Comparison of ENCODE assay signal across 28 cellular contexts in the genomic region with DNA sequence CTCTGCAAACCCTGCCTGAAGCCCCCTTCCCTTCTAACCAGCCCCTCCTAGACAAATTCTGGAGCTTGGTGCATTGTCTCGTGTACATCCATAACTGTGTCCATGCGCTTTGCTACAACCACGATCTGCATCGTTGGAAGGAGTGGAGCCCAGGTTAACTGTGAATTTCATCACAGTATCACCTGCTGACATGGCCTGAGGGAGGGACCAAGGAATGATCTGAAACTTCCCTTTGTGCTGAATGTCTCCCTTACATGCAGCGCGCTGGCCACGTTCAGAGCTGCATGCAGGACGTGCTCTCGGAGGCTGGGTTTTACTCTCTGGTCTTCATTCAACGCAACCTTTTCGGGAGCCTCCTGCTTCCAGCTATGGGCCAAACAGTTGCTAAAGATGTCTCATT.
DNase-seq lines count a peak whose midpoint lies in the region; ATAC-seq and TF ChIP-seq lines count a peak whose summit lies in the region.
"Had no signal": no experiment of that assay in that cellular context is flagged by ENCODE, and none has a peak within 500 bp of the region (broad histone marks: within the 10 kb centered on the region; RNA-seq: fewer than 3 reads in every experiment).

No MANE protein-coding gene starts in this region.

- peaks cover 28% of the 10 kb centered on the region for H3K36me3 Mint-ChIP-seq in endodermal cell (ENCODE audit: low read depth)

- H3K36me3 ChIP-seq in heart left ventricle, result no peaks in the 10 kb centered on the region
- H3K36me3 ChIP-seq in BLaER1 treated with 17β-estradiol and CSF1 and Interleukin-3, amounts not matched to agents 10 nM and 100 nM, result peaks cover 20 to 52% (median 38%) of the 10 kb centered on the region in 11 experiments
- H3K36me3 ChIP-seq in endodermal cell (ENCODE audit: control insufficient read depth, insufficient read depth, low read length), result no peaks in the 10 kb centered on the region
- H3K36me3 ChIP-seq: BE2C had no signal

- H3K27me3 ChIP-seq in heart left ventricle, result no peaks in the 10 kb centered on the region
- H3K27me3 ChIP-seq in BLaER1 treated with 17β-estradiol and CSF1 and Interleukin-3, amounts not matched to agents 10 nM and 100 nM, result no peaks in the 10 kb centered on the region
- H3K27me3 ChIP-seq in endodermal cell (ENCODE audit: control insufficient read depth, insufficient read depth, low read length, poor library complexity, severe bottlenecking), result no peaks in the 10 kb centered on the region
- H3K27me3 ChIP-seq: BE2C had no signal

- no peaks in the 10 kb centered on the region for H3K27me3 Mint-ChIP-seq in endodermal cell (ENCODE audit: insufficient read depth)
- H3K27me3 Mint-ChIP-seq: CD4-positive, CD25-positive, alpha-beta regulatory T cell had no signal

- intact Hi-C loops in heart left ventricle (cut with DNase I), result no loop called here
- intact Hi-C loops in Right ventricle myocardium inferior (cut with DNase I), result no loop called here
- intact Hi-C loops in posterior vena cava (cut with DNase I), result no loop called here

- peak overlapping the region; percentile 38 for H3K27ac Mint-ChIP-seq in endodermal cell
- H3K27ac Mint-ChIP-seq: CD4-positive, CD25-positive, alpha-beta regulatory T cell had no signal

- H3K4me2 ChIP-seq in BLaER1 treated with 17β-estradiol and CSF1 and Interleukin-3, amounts not matched to agents 10 nM and 100 nM, result peak overlapping the region in 8 of 11 experiments; percentile 8 to 58 (median 40); a peak in 16 of 22 replicates
- H3K4me2 ChIP-seq: SK-N-SH had no signal

- H3K9me3 ChIP-seq in heart left ventricle, result no peaks in the 10 kb centered on the region
- no peaks in the 10 kb centered on the region for H3K9me3 ChIP-seq in BLaER1 treated with 17β-estradiol and CSF1 and Interleukin-3, amounts not matched to agents 10 nM and 100 nM (replicated peaks in 1 of 11)
- no peaks in the 10 kb centered on the region for H3K9me3 ChIP-seq in endodermal cell (ENCODE audit: control insufficient read depth, low read length)
- H3K9me3 ChIP-seq: BE2C, SK-N-SH had no signal

- no peak overlapping the region for H3K4me3 Mint-ChIP-seq in endodermal cell
- H3K4me3 Mint-ChIP-seq: CD4-positive, CD25-positive, alpha-beta regulatory T cell had no signal

- TF ChIP-seq CTCF in heart left ventricle (IDR thresholded peaks at IDR 0.05), result no peak
- TF ChIP-seq CTCF in endodermal cell (conservative IDR thresholded peaks at IDR 0.05), result no peak

- H3K4me1 ChIP-seq in heart left ventricle, result peaks cover 0 to 46% (median 10%) of the 10 kb centered on the region in 12 donors
- peaks cover 4 to 53% (median 39%) of the 10 kb centered on the region in 10 experiments for H3K4me1 ChIP-seq in BLaER1 treated with 17β-estradiol and CSF1 and Interleukin-3, amounts not matched to agents 10 nM and 100 nM
- H3K4me1 ChIP-seq in endodermal cell (ENCODE audit: control insufficient read depth, insufficient read depth, low read length), result no peaks in the 10 kb centered on the region

- peaks cover 0 to 75% (median 14%) of the 10 kb centered on the region in 11 experiments; a peak in 13 of 22 replicates for H4K20me1 ChIP-seq in BLaER1 treated with 17β-estradiol and CSF1 and Interleukin-3, amounts not matched to agents 10 nM and 100 nM

- ATAC-seq in heart left ventricle (no peak), Right ventricle myocardium inferior (no peak), HG03159 (IDR thresholded peaks at IDR 0.05; ENCODE audit: unreplicated experiment) (no peak)
- ATAC-seq: HepG2, Panc1 had no signal

- no peak overlapping the region for H3K4me3 ChIP-seq in heart left ventricle
- no peak overlapping the region for H3K4me3 ChIP-seq in BLaER1 treated with 17β-estradiol and CSF1 and Interleukin-3, amounts not matched to agents 10 nM and 100 nM
- no peak overlapping the region for H3K4me3 ChIP-seq in endodermal cell (ENCODE audit: low read length)
- H3K4me3 ChIP-seq: GM23248 had no signal

- peaks cover 5% of the 10 kb centered on the region for H3K4me1 Mint-ChIP-seq in endodermal cell

- H3K9ac ChIP-seq in BLaER1 treated with 17β-estradiol and CSF1 and Interleukin-3, amounts not matched to agents 10 nM and 100 nM, result no peak overlapping the region
- no peak overlapping the region for H3K9ac ChIP-seq in endodermal cell (ENCODE audit: extremely low read depth, low read length, poor library complexity, severe bottlenecking)
- H3K9ac ChIP-seq: GM23248, SK-N-SH had no signal

- H3K27ac ChIP-seq in heart left ventricle (peak overlapping the region in 10 of 12 donors; percentile 46 to 89 (median 71)), endodermal cell (ENCODE audit: low read depth, low read length) (no peak overlapping the region)
- peak overlapping the region in 3 of 11 experiments; percentile 36 to 67 (median 60); a peak in 4 of 22 replicates for H3K27ac ChIP-seq in BLaER1 treated with 17β-estradiol and CSF1 and Interleukin-3, amounts not matched to agents 10 nM and 100 nM
- H3K27ac ChIP-seq: GM23248, RWPE1 had no signal

- TF ChIP-seq POLR2A in heart left ventricle (IDR thresholded peaks at IDR 0.05), result no peak

- DNase-seq in heart left ventricle, result no peak
- DNase-seq in Right ventricle myocardium inferior (ENCODE audit: missing footprints), result no peak
- DNase-seq in endodermal cell, result no peak
- peak; percentile 43 for DNase-seq in posterior vena cava (ENCODE audit: low spot score)
- DNase-seq in NCI-H2081 (lab: John Stamatoyannopoulos, UW), result no peak
- no peak for DNase-seq in HPDE6-E6E7 (ENCODE audit: extremely low spot score)
- DNase-seq: 8988T; ACHN; BE2C; CD4-positive, CD25-positive, alpha-beta regulatory T cell; GM23248; H7; Karpas-422; NCI-H1092; NCI-H1417 treated with DMSO at 0.1 percent for 48 hours; NCI-H1694 treated with DMSO at 0.1 percent for 48 hours; NCI-H2081 treated with DMSO at 0.1 percent for 48 hours; NCI-H2171; NCI-H226; NCI-H510A treated with DMSO at 0.1 percent for 48 hours; NCI-H774; SIG-M5; SK-N-SH had no signal

- 86 to 91% (median 89%) methylated on average over 11 of the region's 11 CpGs for WGBS in heart left ventricle, 4 donors
- 97% methylated on average over 11 of the region's 11 CpGs for WGBS in endodermal cell (ENCODE audit: insufficient coverage in 1 of 2, insufficient read length in 1 of 2), 2 experiments

- H3K9me3 Mint-ChIP-seq in endodermal cell, result no peaks in the 10 kb centered on the region
- H3K9me3 Mint-ChIP-seq: CD4-positive, CD25-positive, alpha-beta regulatory T cell had no signal
